Comparison of ENCODE assay signal across 8 cellular contexts in the genomic region with DNA sequence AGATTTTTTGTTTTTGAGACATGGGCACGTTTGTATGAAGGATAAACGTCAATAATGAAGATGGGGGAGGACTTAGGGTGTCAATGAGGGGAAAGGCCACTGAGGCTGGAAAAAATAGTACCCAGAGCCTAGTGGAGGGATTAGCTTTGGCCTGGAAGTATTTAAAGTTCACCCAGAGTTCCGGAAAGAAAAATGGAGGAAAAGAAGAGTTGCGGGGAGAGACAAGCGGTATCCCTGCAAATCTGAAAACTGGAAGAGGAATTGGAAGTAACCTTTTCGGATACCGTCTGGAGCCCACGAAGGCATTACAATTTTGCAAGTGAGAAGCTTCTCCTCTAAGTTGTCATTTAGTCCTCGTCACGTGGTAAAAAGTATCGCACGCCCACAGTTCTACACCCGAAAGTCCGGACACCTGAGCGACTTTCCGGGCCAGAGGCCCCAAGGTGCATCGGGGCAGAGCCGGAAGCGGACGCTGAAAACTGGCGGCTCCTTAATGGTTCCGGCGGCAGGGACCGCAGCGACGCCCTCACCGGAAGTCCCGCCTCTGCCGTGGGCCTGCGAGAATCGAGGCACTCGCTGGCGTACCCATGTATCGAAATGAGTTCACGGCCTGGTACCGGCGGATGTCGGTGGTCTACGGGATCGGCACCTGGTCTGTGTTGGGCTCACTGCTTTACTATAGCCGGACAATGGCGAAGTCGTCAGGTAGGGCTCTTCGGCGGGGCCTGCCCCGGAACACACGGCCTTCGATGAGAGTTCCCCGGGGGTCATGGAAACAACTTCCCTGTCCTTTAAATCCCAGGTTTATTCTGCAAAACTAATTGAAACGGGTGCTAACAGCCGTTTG. TPM values are rescaled to one million over a fixed set of nuclear protein-coding genes. Genes with fewer than 3 reads are reported as not detected.
A peak's percentile ranks its signal among the peaks of the same experiment; 100 is the strongest.
DNase-seq lines count a peak whose midpoint lies in the region; ATAC-seq, FAIRE-seq and TF ChIP-seq lines count a peak whose summit lies in the region.

Gene SMIM26, plus strand, starts transcription at position 541 of the 847 bp plus-strand sequence. Its CDS starts 47 bp downstream, at position 588.

- peak; percentile 97 for ATAC-seq in HG02840 (IDR thresholded peaks at IDR 0.05; ENCODE audit: low FRiP score, unreplicated experiment)
- peak; percentile 99 for ATAC-seq in T-cell (replicated peaks in 1 of 4)
- peak; percentile 98 to 100 (median 100) for ATAC-seq in heart left ventricle
- ATAC-seq in upper lobe of left lung (ENCODE audit: low FRiP score in 2 of 2) = peak; percentile 98 to 99

- intact Hi-C loops in heart left ventricle (cut with DNase I) (loop anchor here in 5 of 10 donors (1.0 to 10.0 kb wide), 6 partner anchors 20 to 1868 kb away; partner anchors contain the start of genes SEC23B (in 3 of the 5), DZANK1 (in 1 of the 5) and POLR3F (in 1 of the 5)), posterior cingulate gyrus (cut with DNase I) (loop anchor here (2.0 to 5.0 kb wide), 3 partner anchors 20 to 100 kb away; partner anchors contain the start of genes DZANK1, POLR3F and SEC23B)

- FAIRE-seq in GM12891 (lab: Jason Lieb, UNC) = peak; percentile 94

- H3K4me3 ChIP-seq in heart left ventricle (peak within 1 kb of the TSS; percentile 64 to 83 (median 74)), upper lobe of left lung (peak within 1 kb of the TSS; percentile 59 to 87 (median 72))

- CTCF ChIA-PET in T-cell (lab: Charles Lee) = interaction anchor here in 1 of 2 donors (0.7 kb wide), 2 partner anchors 61 to 1450 kb away, joined by 3 to 4 read pairs; partner anchors contain the start of gene NAA20

- H3K36me3 ChIP-seq in heart left ventricle (peaks cover 0 to 39% (median 21%) of the 10 kb centered on the region in 9 donors), upper lobe of left lung (peaks cover 0 to 36% (median 15%) of the 10 kb centered on the region in 4 donors)

- peak within 1 kb of the TSS; percentile 94 to 97 (median 96) for H3K4me3 Mint-ChIP-seq in T-cell

- peaks cover 32% of the 10 kb centered on the region for H3K36me3 Mint-ChIP-seq in T-cell

- H3K27ac Mint-ChIP-seq in T-cell = peak within 1 kb of the TSS; percentile 97 to 99

- H3K27ac ChIP-seq in adipose tissue (ENCODE audit: low read depth, low read length) = no peak within 1 kb of the TSS
- H3K27ac ChIP-seq in heart left ventricle = peak within 1 kb of the TSS; percentile 63 to 93 (median 83)
- H3K27ac ChIP-seq in upper lobe of left lung = peak within 1 kb of the TSS; percentile 85 to 93 (median 89)

- H3K4me1 ChIP-seq in heart left ventricle = peaks cover 0 to 31% (median 6%) of the 10 kb centered on the region in 12 donors
- H3K4me1 ChIP-seq in upper lobe of left lung = peaks cover 6 to 17% (median 14%) of the 10 kb centered on the region in 4 donors

- no peaks in the 10 kb centered on the region for H3K9me3 ChIP-seq in heart left ventricle
- no peaks in the 10 kb centered on the region for H3K9me3 ChIP-seq in upper lobe of left lung

- no peak for TF ChIP-seq CTCF in heart left ventricle (IDR thresholded peaks at IDR 0.05)
- TF ChIP-seq CTCF in upper lobe of left lung (IDR thresholded peaks at IDR 0.05) = no peak

- TF ChIP-seq EP300 in upper lobe of left lung (IDR thresholded peaks at IDR 0.05) = no peak

- POLR2A ChIA-PET in T-cell (lab: Charles Lee) = interaction anchor here (0.5 to 2.8 kb wide), 7 partner anchors 60 to 227 kb away, joined by 3 to 18 read pairs (median 3); partner anchors contain the start of gene SEC23B (in 2 of the 2)

- TF ChIP-seq POLR2A in GM12891 (IDR thresholded peaks at IDR 0.05; ENCODE audit: low read depth, low read length) = peak; percentile 91
- peak in 1 of 2 donors; percentile 60 for TF ChIP-seq POLR2A in heart left ventricle (IDR thresholded peaks at IDR 0.05)
- peak in 2 of 4 donors; percentile 37 to 74 for TF ChIP-seq POLR2A in upper lobe of left lung (IDR thresholded peaks at IDR 0.05)

- H3K27me3 ChIP-seq in heart left ventricle (no peaks in the 10 kb centered on the region), upper lobe of left lung (no peaks in the 10 kb centered on the region)

- no peaks in the 10 kb centered on the region for H3K27me3 Mint-ChIP-seq in T-cell

- peaks cover 0 to 4% (median 2%) of the 10 kb centered on the region in 3 donors for H3K9me3 Mint-ChIP-seq in T-cell

- 0 to 1% (median 0%) methylated on average over 51 of the region's 51 CpGs for WGBS in adipose tissue, 3 donors
- 0 to 2% (median 0%) methylated on average over 35 to 51 of the region's 51 CpGs for WGBS in heart left ventricle, 4 donors
- WGBS in upper lobe of left lung, 2 donors = 0 to 1% methylated on average over 27 to 42 of the region's 51 CpGs

- H3K4me1 Mint-ChIP-seq in T-cell = peaks cover 21 to 28% (median 23%) of the 10 kb centered on the region in 3 donors

- DNase-seq in GM12891 (ENCODE audit: insufficient read length, low spot score) (peak; percentile 83), NCI-H1436 treated with DMSO at 0.1 percent for 48 hours (lab: John Stamatoyannopoulos, UW) (peak; percentile 56), T-cell (peak; percentile 87 to 95 (median 93)), heart left ventricle (peak; percentile 92 to 97 (median 96)), posterior cingulate gyrus (peak; percentile 83 to 98 (median 92)), upper lobe of left lung (peak; percentile 94 to 97)

TF ChIP-seq in GM12891, 5 proteins besides CTCF, POLR2A, EP300 and RAD21:
- peak; percentile 91 for TF ChIP-seq POLR2AphosphoS5 (IDR thresholded peaks at IDR 0.05; ENCODE audit: low read depth, low read length)
- peak; percentile 85 for TF ChIP-seq TAF1 (IDR thresholded peaks at IDR 0.05; ENCODE audit: low read depth, low read length)
- TF ChIP-seq SPI1 (IDR thresholded peaks at IDR 0.05; ENCODE audit: low read depth, low read length) = no peak
- TF ChIP-seq POU2F2 (IDR thresholded peaks at IDR 0.05; ENCODE audit: low read depth, low read length) = peak; percentile 79
- TF ChIP-seq PAX5 (IDR thresholded peaks at IDR 0.05; ENCODE audit: insufficient read depth, low read length, severe bottlenecking) = no peak

RNA-seq across cellular contexts. Expression of gene SMIM26, which starts in this region (rescaled TPM):
- 135 TPM for polyA plus RNA-seq in GM12891 (2012; ENCODE audit: low read depth, missing spikeins)
- total RNA-seq in T-cell = 10 to 100 TPM; 54.9 to 67.9 (median 63.4) TPM
- polyA plus RNA-seq in adipose tissue = 100 to 1,000 TPM in 1 of 3 donors, 10 to 100 TPM in 2; 94.0 to 148 (median 98.9) TPM
- total RNA-seq in heart left ventricle = 100 to 1,000 TPM in 6 of 9 donors, 10 to 100 TPM in 3; 80.1 to 224 (median 103) TPM
- polyA plus RNA-seq in heart left ventricle = 100 to 1,000 TPM; 190 to 274 TPM
- total RNA-seq in upper lobe of left lung = 10 to 100 TPM; 12.5 to 81.3 (median 63.7) TPM
